ENCODE assay signal across 11 cellular contexts in the genomic region with DNA sequence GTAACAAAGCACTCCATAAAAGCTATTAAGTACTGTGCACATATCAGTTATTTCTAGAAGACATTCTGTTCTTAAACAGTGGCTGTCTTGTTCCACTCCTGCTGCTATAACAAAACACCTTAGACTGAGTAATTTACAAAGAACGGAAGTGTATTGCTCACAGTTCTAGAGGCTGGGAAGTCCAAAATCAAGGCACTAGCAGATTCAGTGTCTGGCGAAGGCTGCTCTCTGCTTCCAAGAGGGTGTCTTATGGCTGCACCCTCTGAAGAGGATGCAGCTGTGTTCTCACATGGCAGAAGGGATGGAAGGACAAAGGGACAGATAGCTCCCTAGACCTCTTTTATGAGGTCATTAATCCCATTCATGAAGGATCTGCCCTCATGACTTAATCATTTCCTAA.
"Had no signal": no experiment of that assay in that cellular context is flagged by ENCODE, and none has a peak within 500 bp of the region (broad histone marks: within the 10 kb centered on the region; RNA-seq: fewer than 3 reads in every experiment).

No MANE protein-coding gene starts in this region.

- H3K4me2 ChIP-seq: GM23338 had no signal

- FAIRE-seq: H1, H54 had no signal

- H3K36me3 ChIP-seq: HAP-1 had no signal

- H3K27ac ChIP-seq: GM23248 had no signal

- H3K9me3 Mint-ChIP-seq: HFFc6 had no signal

- H3K4me1 ChIP-seq: HAP-1 had no signal

- H3K27ac Mint-ChIP-seq: GM23338, H9, HFFc6 had no signal

- H3K9me3 ChIP-seq: HAP-1 had no signal

- H3K9ac ChIP-seq: GM23248 had no signal

- DNase-seq: GM23248, GOT3, H7, H9, HCEC 1CT, HFFc6 had no signal

- H2AFZ ChIP-seq: GM23248, GM23338 had no signal

- H3K4me3 Mint-ChIP-seq: GM23338, H9, HFFc6 had no signal

- ATAC-seq: GM23338, HCT116 had no signal

- H3K4me1 Mint-ChIP-seq: GM23338 had no signal

- H3K4me3 ChIP-seq: GM23248, GM23338, HAP-1 had no signal
